In genomic region chr17:42982266-42982665, GRCh38 we compare ENCODE assay signal across 11 cellular contexts. TPM values are rescaled to one million over a fixed set of nuclear protein-coding genes. Genes with fewer than 3 reads are reported as not detected.
A peak's percentile ranks its signal among the peaks of the same experiment; 100 is the strongest.
DNase-seq lines count a peak whose midpoint lies in the region; ATAC-seq, FAIRE-seq and TF ChIP-seq lines count a peak whose summit lies in the region.
"Had no signal": no experiment of that assay in that cellular context is flagged by ENCODE, and none has a peak within 500 bp of the region (broad histone marks: within the 10 kb centered on the region; RNA-seq: fewer than 3 reads in every experiment).

No MANE protein-coding gene starts in this region.

- H3K36me3 Mint-ChIP-seq in activated naive CD4-positive, alpha-beta T cell treated with anti-CD3 and anti-CD28 coated beads, Interleukin-2, amount 50 U/mL, for 24 hours = peaks cover 8% of the 10 kb centered on the region
- H3K36me3 Mint-ChIP-seq in T-cell = peaks cover 18% of the 10 kb centered on the region
- H3K36me3 Mint-ChIP-seq in endodermal cell (ENCODE audit: low read depth) = peaks cover 30% of the 10 kb centered on the region
- peaks cover 73% of the 10 kb centered on the region for H3K36me3 Mint-ChIP-seq in stimulated activated effector memory CD8-positive, alpha-beta T cell treated with anti-CD3 and anti-CD28 coated beads, Interleukin-12 subunit alpha, Interleukin-12 subunit beta, amount 100 ng/mL, for 72 hours

- H3K4me3 Mint-ChIP-seq in activated naive CD4-positive, alpha-beta T cell treated with anti-CD3 and anti-CD28 coated beads, Interleukin-2, amount 50 U/mL, for 24 hours = peak overlapping the region; percentile 96
- peak overlapping the region; percentile 96 to 98 (median 96) for H3K4me3 Mint-ChIP-seq in T-cell
- peak overlapping the region; percentile 96 for H3K4me3 Mint-ChIP-seq in endodermal cell
- peak overlapping the region; percentile 95 for H3K4me3 Mint-ChIP-seq in stimulated activated effector memory CD8-positive, alpha-beta T cell treated with anti-CD3 and anti-CD28 coated beads, Interleukin-12 subunit alpha, Interleukin-12 subunit beta, amount 100 ng/mL, for 72 hours

- H3K9me3 ChIP-seq in endodermal cell (ENCODE audit: control insufficient read depth, low read length) = no peaks in the 10 kb centered on the region
- H3K9me3 ChIP-seq in small intestine (ENCODE audit: control insufficient read depth, low read depth) = no peaks in the 10 kb centered on the region

- no peak for ATAC-seq in T-cell (replicated peaks in 1 of 4)
- ATAC-seq in stimulated activated effector memory CD8-positive, alpha-beta T cell treated with anti-CD3 and anti-CD28 coated beads, Interleukin-12 subunit alpha, Interleukin-12 subunit beta, amount 100 ng/mL, for 72 hours = no peak

- no peak overlapping the region for H3K9ac ChIP-seq in endodermal cell (ENCODE audit: extremely low read depth, low read length, poor library complexity, severe bottlenecking)

- H3K27me3 ChIP-seq in endodermal cell (ENCODE audit: control insufficient read depth, insufficient read depth, low read length, poor library complexity, severe bottlenecking) = no peaks in the 10 kb centered on the region
- H3K27me3 ChIP-seq in small intestine (ENCODE audit: control insufficient read depth in 2 of 2, insufficient read depth in 2 of 2, low read length in 2 of 2) = no peaks in the 10 kb centered on the region

- CTCF ChIA-PET in T-cell (lab: Charles Lee) = interaction anchor here in 1 of 2 donors (0.6 kb wide), 1 partner anchor 13 kb away, joined by 7 read pairs; no protein-coding TSS in a partner anchor

- POLR2A ChIA-PET in T-cell (lab: Charles Lee) = interaction anchor here in 1 of 2 donors (0.7 kb wide), 1 partner anchor 13 kb away, joined by 5 read pairs; no protein-coding TSS in a partner anchor

- H3K4me1 Mint-ChIP-seq in activated naive CD4-positive, alpha-beta T cell treated with anti-CD3 and anti-CD28 coated beads, Interleukin-2, amount 50 U/mL, for 24 hours = peaks cover 44% of the 10 kb centered on the region
- peaks cover 34 to 44% (median 40%) of the 10 kb centered on the region in 3 donors for H3K4me1 Mint-ChIP-seq in T-cell
- peaks cover 20% of the 10 kb centered on the region for H3K4me1 Mint-ChIP-seq in endodermal cell
- H3K4me1 Mint-ChIP-seq in stimulated activated effector memory CD8-positive, alpha-beta T cell treated with anti-CD3 and anti-CD28 coated beads, Interleukin-12 subunit alpha, Interleukin-12 subunit beta, amount 100 ng/mL, for 72 hours = peaks cover 29% of the 10 kb centered on the region

- H3K4me1 ChIP-seq in endodermal cell (ENCODE audit: control insufficient read depth, insufficient read depth, low read length) = peaks cover 5% of the 10 kb centered on the region
- H3K4me1 ChIP-seq in small intestine (ENCODE audit: control insufficient read depth in 2 of 2, insufficient read depth in 1 of 2, low read depth in 1 of 2, low read length in 1 of 2) = peaks cover 4% of the 10 kb centered on the region in 2 donors

- peak overlapping the region; percentile 68 for H3K27ac Mint-ChIP-seq in activated naive CD4-positive, alpha-beta T cell treated with anti-CD3 and anti-CD28 coated beads, Interleukin-2, amount 50 U/mL, for 24 hours
- H3K27ac Mint-ChIP-seq in T-cell (no peak overlapping the region), endodermal cell (no peak overlapping the region)
- peak overlapping the region; percentile 97 for H3K27ac Mint-ChIP-seq in stimulated activated effector memory CD8-positive, alpha-beta T cell treated with anti-CD3 and anti-CD28 coated beads, Interleukin-12 subunit alpha, Interleukin-12 subunit beta, amount 100 ng/mL, for 72 hours

- H3K9me3 Mint-ChIP-seq in activated naive CD4-positive, alpha-beta T cell treated with anti-CD3 and anti-CD28 coated beads, Interleukin-2, amount 50 U/mL, for 24 hours = no peaks in the 10 kb centered on the region
- H3K9me3 Mint-ChIP-seq in T-cell (no peaks in the 10 kb centered on the region), endodermal cell (no peaks in the 10 kb centered on the region)
- no peaks in the 10 kb centered on the region for H3K9me3 Mint-ChIP-seq in stimulated activated effector memory CD8-positive, alpha-beta T cell treated with anti-CD3 and anti-CD28 coated beads, Interleukin-12 subunit alpha, Interleukin-12 subunit beta, amount 100 ng/mL, for 72 hours

- H3K27ac ChIP-seq in endodermal cell (ENCODE audit: low read depth, low read length) (no peak overlapping the region), small intestine (ENCODE audit: low read depth in 1 of 2, low read length in 1 of 2) (no peak overlapping the region)

- peaks cover 32% of the 10 kb centered on the region for H3K36me3 ChIP-seq in endodermal cell (ENCODE audit: control insufficient read depth, insufficient read depth, low read length)
- H3K36me3 ChIP-seq in small intestine (ENCODE audit: control insufficient read depth in 2 of 2, insufficient read depth in 2 of 2, low read length in 2 of 2) = peaks cover 1 to 2% of the 10 kb centered on the region in 2 donors

- TF ChIP-seq CTCF in endodermal cell (conservative IDR thresholded peaks at IDR 0.05) = no peak

- no peaks in the 10 kb centered on the region for H3K27me3 Mint-ChIP-seq in activated naive CD4-positive, alpha-beta T cell treated with anti-CD3 and anti-CD28 coated beads, Interleukin-2, amount 50 U/mL, for 24 hours
- H3K27me3 Mint-ChIP-seq in T-cell = no peaks in the 10 kb centered on the region
- H3K27me3 Mint-ChIP-seq in endodermal cell (ENCODE audit: insufficient read depth) = no peaks in the 10 kb centered on the region

- H3K4me3 ChIP-seq in endodermal cell (ENCODE audit: low read length) (peak overlapping the region; percentile 86), small intestine (ENCODE audit: low read depth in 1 of 2, low read length in 2 of 2) (no peak overlapping the region)

- FAIRE-seq in small intestine (lab: Jason Lieb, UNC) = no peak
- FAIRE-seq: bronchial epithelial cell, islet of Langerhans had no signal

- no peak for DNase-seq in activated naive CD4-positive, alpha-beta T cell treated with anti-CD3 and anti-CD28 coated beads, Interleukin-2, amount 50 U/mL, for 16 hours
- DNase-seq in T-cell (no peak), endodermal cell (no peak), small intestine (no peak), NAMALWA (ENCODE audit: low spot score) (no peak), DMS53 (lab: John Stamatoyannopoulos, UW) (no peak)
- DNase-seq in stimulated activated effector memory CD8-positive, alpha-beta T cell treated with anti-CD3 and anti-CD28 coated beads, Interleukin-12 subunit alpha, Interleukin-12 subunit beta, amount 100 ng/mL, for 72 hours (ENCODE audit: low spot score in 2 of 2) = no peak
- DNase-seq: NCI-H1417 treated with DMSO at 0.1 percent for 48 hours had no signal

RNA-seq across cellular contexts. Expression of gene RUNDC1, which starts 1.9 kb away (rescaled TPM):
- total RNA-seq in T-cell (10 to 100 TPM; 11.5 to 24.0 (median 23.7) TPM), endodermal cell (10 to 100 TPM; 17.7 to 18.5 TPM)
- 13.4 TPM for polyA plus RNA-seq in endodermal cell (2013, experiment 1 of 2)
- polyA plus RNA-seq in endodermal cell (2013, experiment 2 of 2) = 11.3 TPM
- 1 to 10 TPM; 7.2 to 8.8 (median 7.3) TPM for polyA plus RNA-seq in small intestine

RNA-seq across cellular contexts. Expression of gene PTGES3L, which starts 2.4 kb away (rescaled TPM):
- total RNA-seq in T-cell (under 1 TPM in 3 of 5 donors, not detected in 2; 0.25 to 0.44 (median 0.41) TPM), endodermal cell (1 to 10 TPM; 4.6 to 7.9 TPM)
- 4.0 TPM for polyA plus RNA-seq in endodermal cell (2013, experiment 1 of 2)
- polyA plus RNA-seq in endodermal cell (2013, experiment 2 of 2) = 4.7 TPM
- 1 to 10 TPM in 1 of 3 donors, under 1 TPM in 2; 0.67 to 2.0 (median 0.81) TPM for polyA plus RNA-seq in small intestine

RNA-seq across cellular contexts. Expression of gene RPL27, which starts 16.0 kb away (rescaled TPM):
- total RNA-seq in T-cell = 1,000 to 10,000 TPM; 1,254 to 1,790 (median 1,710) TPM
- total RNA-seq in endodermal cell = 1,000 to 10,000 TPM; 1,077 to 1,196 TPM
- 1,840 TPM for polyA plus RNA-seq in endodermal cell (2013, experiment 1 of 2)
- 1,865 TPM for polyA plus RNA-seq in endodermal cell (2013, experiment 2 of 2)
- polyA plus RNA-seq in small intestine = 1,000 to 10,000 TPM; 1,737 to 4,151 (median 2,764) TPM

RNA-seq across cellular contexts. Expression of gene AARSD1, which starts 18.0 kb away (rescaled TPM):
- 10 to 100 TPM; 54.1 to 65.2 (median 60.0) TPM for total RNA-seq in T-cell
- total RNA-seq in endodermal cell = 10 to 100 TPM; 48.7 to 50.9 TPM
- 58.1 TPM for polyA plus RNA-seq in endodermal cell (2013, experiment 1 of 2)
- polyA plus RNA-seq in endodermal cell (2013, experiment 2 of 2) = 41.9 TPM
- 10 to 100 TPM; 27.3 to 41.7 (median 39.4) TPM for polyA plus RNA-seq in small intestine

RNA-seq across cellular contexts. Expression of gene IFI35, which starts 24.3 kb away (rescaled TPM):
- total RNA-seq in T-cell (10 to 100 TPM; 27.0 to 44.6 (median 34.1) TPM), endodermal cell (1 to 10 TPM; 3.0 to 5.1 TPM)
- 1.8 TPM for polyA plus RNA-seq in endodermal cell (2013, experiment 1 of 2)
- polyA plus RNA-seq in endodermal cell (2013, experiment 2 of 2) = 1.2 TPM
- 10 to 100 TPM; 58.6 to 62.4 (median 60.9) TPM for polyA plus RNA-seq in small intestine

Comparison
In these comparisons a context has a peak if more than half of its experiments do, and no peak if none do; other contexts are left out.
1. H3K27ac Mint-ChIP-seq: peak in activated naive CD4-positive, alpha-beta T cell treated with anti-CD3 and anti-CD28 coated beads, Interleukin-2, amount 50 U/mL, for 24 hours (single experiment) and stimulated activated effector memory CD8-positive, alpha-beta T cell treated with anti-CD3 and anti-CD28 coated beads, Interleukin-12 subunit alpha, Interleukin-12 subunit beta, amount 100 ng/mL, for 72 hours (single experiment); none in T-cell (0 of 2) and endodermal cell (single experiment).
2. Peak in every context shown above with its lines, with median percentiles within 50 percentile points of each other: H3K4me3 Mint-ChIP-seq.